Comparison of ENCODE assay signal across 8 cellular contexts in genomic region chr19:18290250-18291018, GRCh38. TPM values are rescaled to one million over a fixed set of nuclear protein-coding genes. Genes with fewer than 3 reads are reported as not detected.
A peak's percentile ranks its signal among the peaks of the same experiment; 100 is the strongest.
DNase-seq lines count a peak whose midpoint lies in the region; ATAC-seq and TF ChIP-seq lines count a peak whose summit lies in the region.

No MANE protein-coding gene starts in this region.

- TF ChIP-seq CTCF in Loucy (conservative IDR thresholded peaks at IDR 0.05; ENCODE audit: low read length) = no peak

- peak overlapping the region; percentile 2 for H3K4me3 ChIP-seq in Loucy (ENCODE audit: low read length, poor library complexity, severe bottlenecking)
- no peak overlapping the region for H3K4me3 ChIP-seq in right cardiac atrium (ENCODE audit: low read length)

- no peaks in the 10 kb centered on the region for H4K20me1 ChIP-seq in Loucy (ENCODE audit: insufficient read depth, low read length, poor library complexity, severe bottlenecking)

- DNase-seq in GF-D8 (lab: John Stamatoyannopoulos, UW) (peak; percentile 73), right cardiac atrium (peak; percentile 64 to 80 (median 76)), NCI-H1105 (lab: John Stamatoyannopoulos, UW) (no peak), NCI-H226 (no peak), HCEC 1CT (no peak)
- peak; percentile 81 for DNase-seq in activated T-cell treated with anti-CD3 and anti-CD28 coated beads, Interleukin-2, amount 50 U/mL, for 1 hour
- DNase-seq in stimulated activated CD8-positive, alpha-beta memory T cell treated with anti-CD3 and anti-CD28 coated beads, Interleukin-12 subunit alpha, Interleukin-12 subunit beta, amount 100 ng/mL, for 1 hour (ENCODE audit: low read depth) = peak; percentile 50

- H3K27ac ChIP-seq in right cardiac atrium (ENCODE audit: low read length) = peak overlapping the region; percentile 37

- H3K9ac ChIP-seq in Loucy (ENCODE audit: low read depth, low read length, poor library complexity, severe bottlenecking) = peak overlapping the region; percentile 95

- no peaks in the 10 kb centered on the region for H3K9me3 ChIP-seq in Loucy (ENCODE audit: insufficient read depth, low read depth, low read length)
- H3K9me3 ChIP-seq in right cardiac atrium (ENCODE audit: control insufficient read depth, low read length) = no peaks in the 10 kb centered on the region

- no peaks in the 10 kb centered on the region for H3K36me3 ChIP-seq in Loucy (ENCODE audit: insufficient read depth, low read length)

- WGBS in right cardiac atrium = 35% methylated on average over 15 of the region's 15 CpGs

- H3K79me2 ChIP-seq in Loucy (ENCODE audit: insufficient read depth, low read length) = peaks cover 3% of the 10 kb centered on the region; the same call in 1 of the 2 replicates

- peaks cover 4% of the 10 kb centered on the region; the same call in 1 of the 2 replicates for H3F3A ChIP-seq in Loucy (ENCODE audit: low read depth)

- peak overlapping the region; percentile 84 for H3K4me2 ChIP-seq in Loucy (ENCODE audit: low read depth, low read length, poor library complexity, severe bottlenecking)

- no peak overlapping the region for H2AFZ ChIP-seq in Loucy (ENCODE audit: low read length)

- no peaks in the 10 kb centered on the region for H3K9me2 ChIP-seq in Loucy (replicated peaks; ENCODE audit: low read depth, low read length)

- intact Hi-C loops in right cardiac atrium (cut with DNase I) = no loop called here

- H3K4me1 ChIP-seq in Loucy (ENCODE audit: insufficient read depth, low read length, poor library complexity, severe bottlenecking) (peaks cover 35% of the 10 kb centered on the region), right cardiac atrium (ENCODE audit: control insufficient read depth, insufficient read depth, low read length) (peaks cover 2% of the 10 kb centered on the region)

- H3K27me3 ChIP-seq in Loucy (ENCODE audit: insufficient read depth, low read length, poor library complexity, severe bottlenecking) = no peaks in the 10 kb centered on the region
- no peaks in the 10 kb centered on the region for H3K27me3 ChIP-seq in right cardiac atrium (ENCODE audit: control insufficient read depth, insufficient read depth)

- no peak for ATAC-seq in right cardiac atrium

RNA-seq across cellular contexts. Expression of gene JUND, which starts 9.0 kb away (rescaled TPM):
- total RNA-seq in right cardiac atrium = 100 to 1,000 TPM; 117 to 229 (median 122) TPM
- polyA plus RNA-seq in right cardiac atrium = 233 TPM

RNA-seq across cellular contexts. Expression of gene IQCN, which starts 16.2 kb away (rescaled TPM):
- 1 to 10 TPM in 2 of 4 donors, under 1 TPM in 2; 0.65 to 1.4 (median 1.1) TPM for total RNA-seq in right cardiac atrium
- 5.3 TPM for polyA plus RNA-seq in right cardiac atrium

RNA-seq across cellular contexts. Expression of gene LSM4, which starts 32.4 kb away (rescaled TPM):
- 10 to 100 TPM; 55.6 to 77.2 (median 64.8) TPM for total RNA-seq in right cardiac atrium
- polyA plus RNA-seq in right cardiac atrium = 131 TPM

RNA-seq across cellular contexts. Expression of gene PGPEP1, which starts 50.0 kb away (rescaled TPM):
- 10 to 100 TPM; 31.3 to 42.0 (median 35.0) TPM for total RNA-seq in right cardiac atrium
- 17.4 TPM for polyA plus RNA-seq in right cardiac atrium

Comparison
In these comparisons a context has a peak if more than half of its experiments do, and no peak if none do; other contexts are left out.
1. DNase-seq: peak in GF-D8 (single experiment), activated T-cell treated with anti-CD3 and anti-CD28 coated beads, Interleukin-2, amount 50 U/mL, for 1 hour (single experiment), right cardiac atrium (3 of 3) and stimulated activated CD8-positive, alpha-beta memory T cell treated with anti-CD3 and anti-CD28 coated beads, Interleukin-12 subunit alpha, Interleukin-12 subunit beta, amount 100 ng/mL, for 1 hour (single experiment); none in NCI-H1105 (single experiment), NCI-H226 (single experiment) and HCEC 1CT (single experiment).